ENCODE assay signal across 11 cellular contexts in genomic region chr6:80527552-80528052, GRCh38.
DNase-seq lines count a peak whose midpoint lies in the region; ATAC-seq and TF ChIP-seq lines count a peak whose summit lies in the region.
"Had no signal": no experiment of that assay in that cellular context is flagged by ENCODE, and none has a peak within 500 bp of the region (broad histone marks: within the 10 kb centered on the region; RNA-seq: fewer than 3 reads in every experiment).

No MANE protein-coding gene starts in this region.

- no peak for TF ChIP-seq CTCF in progenitor cell of endocrine pancreas (IDR thresholded peaks at IDR 0.05; ENCODE audit: unreplicated experiment)

- no peak for ATAC-seq in GM21526 (IDR thresholded peaks at IDR 0.05; ENCODE audit: low FRiP score, unreplicated experiment)
- no peak for ATAC-seq in GM21786 (IDR thresholded peaks at IDR 0.05; ENCODE audit: unreplicated experiment)
- ATAC-seq: WTC11 had no signal

- H3K9me3 Mint-ChIP-seq in progenitor cell of endocrine pancreas (ENCODE audit: low read depth) = peaks cover 2% of the 10 kb centered on the region

- peak overlapping the region; percentile 73 for H3K27ac Mint-ChIP-seq in progenitor cell of endocrine pancreas
- H3K27ac Mint-ChIP-seq: WTC11 had no signal

- H3K27me3 Mint-ChIP-seq in progenitor cell of endocrine pancreas = no peaks in the 10 kb centered on the region

- no peaks in the 10 kb centered on the region for H3K36me3 Mint-ChIP-seq in progenitor cell of endocrine pancreas (ENCODE audit: insufficient read depth)
- H3K36me3 Mint-ChIP-seq: WTC11 had no signal

- H3K4me3 Mint-ChIP-seq in progenitor cell of endocrine pancreas (ENCODE audit: low read depth) = no peak overlapping the region
- H3K4me3 Mint-ChIP-seq: WTC11 had no signal

- peaks cover 23% of the 10 kb centered on the region for H3K4me1 Mint-ChIP-seq in progenitor cell of endocrine pancreas (ENCODE audit: low read depth)

- peak; percentile 36 for DNase-seq in HuH-7.5 (ENCODE audit: low spot score)
- DNase-seq in NCI-H2171 (lab: John Stamatoyannopoulos, UW) = peak; percentile 42
- peak; percentile 23 for DNase-seq in astrocyte of the hippocampus (ENCODE audit: low read depth, low spot score)
- no peak for DNase-seq in progenitor cell of endocrine pancreas (ENCODE audit: low spot score, unreplicated experiment)
- DNase-seq in NOMO-1 treated with dmso at 0.1 percent for 144 hours (lab: John Stamatoyannopoulos, UW; ENCODE audit: unreplicated experiment) = no peak
- DNase-seq in HCEC 1CT = no peak
- DNase-seq: Karpas-422, Peyer's patch had no signal

Comparison
In these comparisons a context has a peak if more than half of its experiments do, and no peak if none do; other contexts are left out.
1. DNase-seq: peak in HuH-7.5 (single experiment), NCI-H2171 (single experiment) and astrocyte of the hippocampus (single experiment); none in progenitor cell of endocrine pancreas (single experiment), NOMO-1 treated with dmso at 0.1 percent for 144 hours (single experiment) and HCEC 1CT (single experiment).